ENCODE assay signal across 15 cellular contexts in genomic region chr15:30872341-30872748, GRCh38. TPM values are rescaled to one million over a fixed set of nuclear protein-coding genes. Genes with fewer than 3 reads are reported as not detected.
DNase-seq lines count a peak whose midpoint lies in the region; ATAC-seq and TF ChIP-seq lines count a peak whose summit lies in the region.
"Had no signal": no experiment of that assay in that cellular context is flagged by ENCODE, and none has a peak within 500 bp of the region (broad histone marks: within the 10 kb centered on the region; RNA-seq: fewer than 3 reads in every experiment).

No MANE protein-coding gene starts in this region.

- H3K36me3 Mint-ChIP-seq in activated naive CD8-positive, alpha-beta T cell treated with anti-CD3 and anti-CD28 coated beads for 36 hours = peaks cover 7% of the 10 kb centered on the region
- no peaks in the 10 kb centered on the region for H3K36me3 Mint-ChIP-seq in stimulated activated naive CD8-positive, alpha-beta T cell treated with anti-CD3 and anti-CD28 coated beads, Interleukin-15, Interleukin-2, amounts not matched to agents 100 ng/mL and 50 ng/mL, for 24 hours (ENCODE audit: low read depth)
- H3K36me3 Mint-ChIP-seq in nephron progenitor cell (ENCODE audit: low read depth) = no peaks in the 10 kb centered on the region
- H3K36me3 Mint-ChIP-seq: CD4-positive, alpha-beta memory T cell; WTC11 had no signal

- H3K27me3 Mint-ChIP-seq in activated naive CD8-positive, alpha-beta T cell treated with anti-CD3 and anti-CD28 coated beads for 36 hours = no peaks in the 10 kb centered on the region
- no peaks in the 10 kb centered on the region for H3K27me3 Mint-ChIP-seq in stimulated activated naive CD8-positive, alpha-beta T cell treated with anti-CD3 and anti-CD28 coated beads, Interleukin-15, Interleukin-2, amounts not matched to agents 100 ng/mL and 50 ng/mL, for 24 hours
- peaks cover 4% of the 10 kb centered on the region for H3K27me3 Mint-ChIP-seq in nephron progenitor cell (ENCODE audit: low read depth, poor library complexity)
- H3K27me3 Mint-ChIP-seq: CD4-positive, alpha-beta memory T cell; naive thymus-derived CD4-positive, alpha-beta T cell; progenitor cell of endocrine pancreas had no signal

- peak; percentile 6 to 14 for DNase-seq in stimulated activated CD4-positive, alpha-beta T cell treated with anti-CD3 and anti-CD28 coated beads, Interleukin-15, amount 100 ng/mL, for 48 hours (ENCODE audit: low read depth in 2 of 2)
- no peak for DNase-seq in stimulated activated CD4-positive, alpha-beta T cell treated with anti-CD3 and anti-CD28 coated beads, Interleukin-12 subunit alpha, Interleukin-12 subunit beta, amount 100 ng/mL, for 4 hours
- peak; percentile 65 for DNase-seq in NCI-H1436 treated with DMSO at 0.1 percent for 48 hours (lab: John Stamatoyannopoulos, UW)
- DNase-seq in activated naive CD8-positive, alpha-beta T cell treated with anti-CD3 and anti-CD28 coated beads for 36 hours = no peak
- no peak for DNase-seq in nephron progenitor cell
- DNase-seq: CD4-positive, alpha-beta memory T cell; dorsolateral prefrontal cortex; MV-4-11; naive thymus-derived CD4-positive, alpha-beta T cell; stimulated activated CD8-positive, alpha-beta memory T cell treated with anti-CD3 and anti-CD28 coated beads, Interleukin-4, amount 100 ng/mL, for 48 hours; upper lobe of right lung had no signal

- H3K27ac Mint-ChIP-seq in activated naive CD8-positive, alpha-beta T cell treated with anti-CD3 and anti-CD28 coated beads for 36 hours = peak overlapping the region; percentile 35
- peak overlapping the region; percentile 66 for H3K27ac Mint-ChIP-seq in stimulated activated naive CD8-positive, alpha-beta T cell treated with anti-CD3 and anti-CD28 coated beads, Interleukin-15, Interleukin-2, amounts not matched to agents 100 ng/mL and 50 ng/mL, for 24 hours
- H3K27ac Mint-ChIP-seq in nephron progenitor cell = no peak overlapping the region
- H3K27ac Mint-ChIP-seq: naive thymus-derived CD4-positive, alpha-beta T cell; progenitor cell of endocrine pancreas; WTC11 had no signal

- H3K4me3 Mint-ChIP-seq in activated naive CD8-positive, alpha-beta T cell treated with anti-CD3 and anti-CD28 coated beads for 36 hours = no peak overlapping the region
- no peak overlapping the region for H3K4me3 Mint-ChIP-seq in stimulated activated naive CD8-positive, alpha-beta T cell treated with anti-CD3 and anti-CD28 coated beads, Interleukin-15, Interleukin-2, amounts not matched to agents 100 ng/mL and 50 ng/mL, for 24 hours
- H3K4me3 Mint-ChIP-seq in nephron progenitor cell = no peak overlapping the region
- H3K4me3 Mint-ChIP-seq: CD4-positive, alpha-beta memory T cell; naive thymus-derived CD4-positive, alpha-beta T cell; WTC11 had no signal

- no peaks in the 10 kb centered on the region for H3K9me3 Mint-ChIP-seq in activated naive CD8-positive, alpha-beta T cell treated with anti-CD3 and anti-CD28 coated beads for 36 hours
- H3K9me3 Mint-ChIP-seq in stimulated activated naive CD8-positive, alpha-beta T cell treated with anti-CD3 and anti-CD28 coated beads, Interleukin-15, Interleukin-2, amounts not matched to agents 100 ng/mL and 50 ng/mL, for 24 hours = no peaks in the 10 kb centered on the region
- H3K9me3 Mint-ChIP-seq in nephron progenitor cell = no peaks in the 10 kb centered on the region
- H3K9me3 Mint-ChIP-seq: CD4-positive, alpha-beta memory T cell had no signal

- no peak for TF ChIP-seq CTCF in nephron progenitor cell (IDR thresholded peaks at IDR 0.05)

- no peak for ATAC-seq in GM18868 (IDR thresholded peaks at IDR 0.05; ENCODE audit: unreplicated experiment)
- ATAC-seq: naive thymus-derived CD4-positive, alpha-beta T cell; upper lobe of right lung; WTC11 had no signal

- peaks cover 9% of the 10 kb centered on the region for H3K4me1 Mint-ChIP-seq in activated naive CD8-positive, alpha-beta T cell treated with anti-CD3 and anti-CD28 coated beads for 36 hours
- peaks cover 13% of the 10 kb centered on the region for H3K4me1 Mint-ChIP-seq in stimulated activated naive CD8-positive, alpha-beta T cell treated with anti-CD3 and anti-CD28 coated beads, Interleukin-15, Interleukin-2, amounts not matched to agents 100 ng/mL and 50 ng/mL, for 24 hours (ENCODE audit: low read depth)
- H3K4me1 Mint-ChIP-seq in nephron progenitor cell = no peaks in the 10 kb centered on the region
- H3K4me1 Mint-ChIP-seq: WTC11 had no signal

RNA-seq across cellular contexts. Expression of gene FAN1, which starts 31.4 kb away (rescaled TPM):
- 10 to 100 TPM; 15.4 to 16.1 TPM for total RNA-seq in activated naive CD8-positive, alpha-beta T cell treated with anti-CD3 and anti-CD28 coated beads for 36 hours

Comparison
In these comparisons a context has a peak if more than half of its experiments do, and no peak if none do; other contexts are left out.
1. DNase-seq: peak in stimulated activated CD4-positive, alpha-beta T cell treated with anti-CD3 and anti-CD28 coated beads, Interleukin-15, amount 100 ng/mL, for 48 hours (2 of 2) and NCI-H1436 treated with DMSO at 0.1 percent for 48 hours (single experiment); none in stimulated activated CD4-positive, alpha-beta T cell treated with anti-CD3 and anti-CD28 coated beads, Interleukin-12 subunit alpha, Interleukin-12 subunit beta, amount 100 ng/mL, for 4 hours (single experiment), activated naive CD8-positive, alpha-beta T cell treated with anti-CD3 and anti-CD28 coated beads for 36 hours (single experiment) and nephron progenitor cell (single experiment).